In genomic region chr3:71146673-71147072, GRCh38 we compare ENCODE assay signal across 20 cellular contexts.
DNase-seq lines count a peak whose midpoint lies in the region; ATAC-seq, FAIRE-seq and TF ChIP-seq lines count a peak whose summit lies in the region.
"Had no signal": no experiment of that assay in that cellular context is flagged by ENCODE, and none has a peak within 500 bp of the region (broad histone marks: within the 10 kb centered on the region; RNA-seq: fewer than 3 reads in every experiment).

No MANE protein-coding gene starts in this region.

- no peak for FAIRE-seq in H1 (lab: Jason Lieb, UNC)
- FAIRE-seq: D721Med, G401.6, GM12891, GM19239 had no signal

- no peak overlapping the region for H4K5ac ChIP-seq in H1 (ENCODE audit: insufficient read length, low read depth, low read length)

- peaks cover 43% of the 10 kb centered on the region for H3K4me1 Mint-ChIP-seq in type B pancreatic cell (ENCODE audit: unreplicated experiment)

- H2BK120ac ChIP-seq in H1 (replicated peaks; ENCODE audit: low read depth, low read length): no peak overlapping the region

- H3K27ac ChIP-seq in heart right ventricle (no peak overlapping the region), H1 (ENCODE audit: low read depth, low read length) (no peak overlapping the region), suprapubic skin (no peak overlapping the region)
- H3K27ac ChIP-seq: KMS-11, SK-N-MC had no signal

- peaks cover 4% of the 10 kb centered on the region for H3K36me3 Mint-ChIP-seq in type B pancreatic cell

- no peak overlapping the region for H3K9ac ChIP-seq in H1 (replicated peaks in 1 of 4; ENCODE audit: extremely low read depth in 1 of 4, low read depth in 3 of 4, low read length in 3 of 4)
- H3K9ac ChIP-seq: KMS-11 had no signal

- no peaks in the 10 kb centered on the region for H3K79me1 ChIP-seq in H1 (ENCODE audit: low read depth, low read length)

- no peak overlapping the region for H3K23ac ChIP-seq in H1 (ENCODE audit: insufficient read length)

- ATAC-seq in heart right ventricle: peak in 5 of 8 donors; percentile 17 to 60 (median 52)
- ATAC-seq in Right ventricle myocardium superior (ENCODE audit: poor library complexity): no peak
- no peak for ATAC-seq in HG02981 (IDR thresholded peaks at IDR 0.05; ENCODE audit: unreplicated experiment)

- H2BK5ac ChIP-seq in H1 (ENCODE audit: low read depth, low read length): 0 out of 2 replicates have a peak overlapping the region, but pooled peaks have one; percentile 45

- no peak overlapping the region for H2BK12ac ChIP-seq in H1 (ENCODE audit: low read depth, low read length)

- peak overlapping the region; percentile 84 for H3K27ac Mint-ChIP-seq in type B pancreatic cell

- no peak overlapping the region for H2BK20ac ChIP-seq in H1 (ENCODE audit: low read length)

- H2BK15ac ChIP-seq in H1 (ENCODE audit: low read length): no peak overlapping the region

- H3K14ac ChIP-seq in H1 (ENCODE audit: insufficient read length): no peak overlapping the region

- CTCF ChIA-PET in H1 (lab: Charles Lee; ENCODE audit: partially characterized antibody): no interaction called here

- no peak for TF ChIP-seq RAD21 in H1 (IDR thresholded peaks at IDR 0.05 in 1 of 2, conservative IDR thresholded peaks at IDR 0.05 in 1 of 2; ENCODE audit: low read depth in 2 of 2, low read length in 2 of 2)

- DNase-seq in heart right ventricle (no peak), Right ventricle myocardium superior (no peak), NCI-H82 (lab: John Stamatoyannopoulos, UW) (peak; percentile 43), H1 (ENCODE audit: low read depth in 1 of 2, low spot score in 2 of 2) (no peak), type B pancreatic cell (ENCODE audit: extremely low spot score, unreplicated experiment) (no peak), suprapubic skin (ENCODE audit: low spot score in 2 of 2) (no peak)
- DNase-seq: AML-193; DMS79 treated with DMSO at 0.1 percent for 48 hours; NCI-H1092; NCI-H1694; NCI-H2107; NCI-H510A; NK-92 treated with Interleukin-12 subunit alpha and Interleukin-12 subunit beta, amount 100 ng/mL, for 24 hours had no signal

- POLR2A ChIA-PET in H1 (lab: Charles Lee; ENCODE audit: partially characterized antibody): no interaction called here

- H3K27me3 ChIP-seq in heart right ventricle (no peaks in the 10 kb centered on the region), H1 (replicated peaks in 1 of 4; ENCODE audit: control insufficient read depth in 3 of 4, extremely low read depth in 1 of 4, insufficient read depth in 3 of 4, low read length in 3 of 4) (no peaks in the 10 kb centered on the region), suprapubic skin (no peaks in the 10 kb centered on the region)

- 67 to 72% methylated on average over 11 of the region's 11 CpGs for WGBS in heart right ventricle, 2 donors
- WGBS in H1 (ENCODE audit: extremely low coverage in 1 of 2, insufficient coverage in 1 of 2, insufficient read length in 1 of 2, insufficient replicate concordance in 2 of 2, low coverage in 1 of 2, low lambda C conversion rate in 2 of 2, missing lambda C conversion rate in 1 of 2), 2 experiments: 79% methylated on average over 11 of the region's 11 CpGs; no CpG with 5 or more reads in 1 of the 2 experiments
- 76% methylated on average over 11 of the region's 11 CpGs for WGBS in suprapubic skin

- no peaks in the 10 kb centered on the region for H3K23me2 ChIP-seq in H1 (ENCODE audit: low read depth, low read length)

- no peak overlapping the region for H3K4me2 ChIP-seq in H1 (ENCODE audit: insufficient read depth in 1 of 2, low read depth in 2 of 2, low read length in 2 of 2)
- H3K4me2 ChIP-seq: KMS-11 had no signal

- H3K4me3 Mint-ChIP-seq in type B pancreatic cell: peak overlapping the region; percentile 42

- no peak overlapping the region for H4K8ac ChIP-seq in H1 (ENCODE audit: extremely low read depth, insufficient read depth, low read length)

- H3K36me3 ChIP-seq in heart right ventricle (no peaks in the 10 kb centered on the region), H1 (ENCODE audit: control insufficient read depth in 2 of 4, insufficient read depth in 4 of 4, low read length in 3 of 4) (no peaks in the 10 kb centered on the region), suprapubic skin (no peaks in the 10 kb centered on the region)

- no peak overlapping the region for H4K91ac ChIP-seq in H1 (replicated peaks; ENCODE audit: insufficient read length, low read length)

- peaks cover 0 to 10% (median 5%) of the 10 kb centered on the region in 9 donors for H3K4me1 ChIP-seq in heart right ventricle
- peaks cover 0 to 15% (median 9%) of the 10 kb centered on the region in 4 experiments; a peak in 6 of 7 replicates for H3K4me1 ChIP-seq in H1 (replicated peaks in 1 of 4; ENCODE audit: control insufficient read depth in 3 of 4, insufficient read depth in 4 of 4, low read length in 3 of 4)
- H3K4me1 ChIP-seq in suprapubic skin: no peaks in the 10 kb centered on the region

- H3K9me3 ChIP-seq in heart right ventricle: no peaks in the 10 kb centered on the region
- no peaks in the 10 kb centered on the region for H3K9me3 ChIP-seq in H1 (ENCODE audit: insufficient read depth in 2 of 2, low read depth in 1 of 2, low read length in 1 of 2)
- no peaks in the 10 kb centered on the region for H3K9me3 ChIP-seq in suprapubic skin

- H3K79me2 ChIP-seq in H1 (ENCODE audit: control insufficient read depth in 1 of 2, insufficient read depth in 2 of 2, low read length in 2 of 2): 0 out of 4 replicates have a peak, but pooled peaks cover 0 to 4% of the 10 kb centered on the region in 2 experiments

- H3K4me3 ChIP-seq in heart right ventricle: no peak overlapping the region
- no peak overlapping the region for H3K4me3 ChIP-seq in H1 (ENCODE audit: extremely low read depth in 1 of 4, insufficient read depth in 2 of 4, low read depth in 3 of 4, low read length in 4 of 4)
- no peak overlapping the region for H3K4me3 ChIP-seq in suprapubic skin
- H3K4me3 ChIP-seq: SK-N-MC had no signal

- no peak overlapping the region for H3K4ac ChIP-seq in H1 (replicated peaks; ENCODE audit: insufficient read length, low read depth, low read length)

- H3K27me3 Mint-ChIP-seq in type B pancreatic cell: no peaks in the 10 kb centered on the region

- H3K18ac ChIP-seq in H1 (ENCODE audit: extremely low read depth, low read length): no peak overlapping the region

- no peak overlapping the region for H3K56ac ChIP-seq in H1 (replicated peaks; ENCODE audit: insufficient read length, low read depth, low read length)

- TF ChIP-seq EP300 in H1 (IDR thresholded peaks at IDR 0.05; ENCODE audit: borderline replicate concordance in 1 of 2, low read depth in 2 of 2, low read length in 2 of 2) (no peak), suprapubic skin (IDR thresholded peaks at IDR 0.05) (no peak)

- H3K9me3 Mint-ChIP-seq in type B pancreatic cell: no peaks in the 10 kb centered on the region

- TF ChIP-seq CTCF in heart right ventricle (IDR thresholded peaks at IDR 0.05) (no peak), H1 (IDR thresholded peaks at IDR 0.05; ENCODE audit: control extremely low read depth in 1 of 3, insufficient read depth in 1 of 3, low read depth in 1 of 3, low read length in 3 of 3) (no peak), type B pancreatic cell (conservative IDR thresholded peaks at IDR 0.05) (no peak), suprapubic skin (IDR thresholded peaks at IDR 0.05) (no peak)

- no peaks in the 10 kb centered on the region for H4K20me1 ChIP-seq in H1 (replicated peaks in 1 of 2; ENCODE audit: control insufficient read depth in 1 of 2, insufficient read depth in 2 of 2, low read length in 2 of 2)

- no peak overlapping the region for H2AFZ ChIP-seq in H1 (ENCODE audit: low read length)

- TF ChIP-seq POLR2A in H1 (IDR thresholded peaks at IDR 0.05; ENCODE audit: control extremely low read depth in 1 of 2, low read depth in 2 of 2, low read length in 2 of 2): no peak
- no peak for TF ChIP-seq POLR2A in suprapubic skin (IDR thresholded peaks at IDR 0.05)

- intact Hi-C loops in heart right ventricle (cut with DNase I): no loop called here
- intact Hi-C loops in Right ventricle myocardium superior (cut with DNase I): no loop called here

- no peak overlapping the region; the same call in 1 of the 2 replicates for H2AK5ac ChIP-seq in H1 (ENCODE audit: low read depth, low read length)

TF ChIP-seq in H1, 55 proteins besides CTCF, POLR2A, EP300 and RAD21:
- TF ChIP-seq FOSL1 (IDR thresholded peaks at IDR 0.05; ENCODE audit: insufficient read depth, low read depth, low read length) (no peak), PHF8 (conservative IDR thresholded peaks at IDR 0.05; ENCODE audit: low read depth, low read length) (no peak), KDM4A (IDR thresholded peaks at IDR 0.05; ENCODE audit: low read depth, low read length, severe bottlenecking) (no peak), POU5F1 (IDR thresholded peaks at IDR 0.05; ENCODE audit: low read depth, low read length) (no peak), MAFK (IDR thresholded peaks at IDR 0.05; ENCODE audit: low read depth, low read length) (no peak), CBX5 (IDR thresholded peaks at IDR 0.05; ENCODE audit: low read depth, low read length) (no peak), CTBP2 (IDR thresholded peaks at IDR 0.05; ENCODE audit: borderline replicate concordance, insufficient read depth, insufficient read length, low read length) (no peak), KDM1A (IDR thresholded peaks at IDR 0.05; ENCODE audit: borderline replicate concordance, low read length) (no peak), SRF (IDR thresholded peaks at IDR 0.05; ENCODE audit: low read depth, low read length) (no peak), CREB1 (IDR thresholded peaks at IDR 0.05) (no peak), NANOG (IDR thresholded peaks at IDR 0.05; ENCODE audit: insufficient read depth, low read depth, low read length, poor library complexity, severe bottlenecking) (no peak), EZH2 (IDR thresholded peaks at IDR 0.05; ENCODE audit: low read depth, low read length, severe bottlenecking) (no peak), SP1 (IDR thresholded peaks at IDR 0.05; ENCODE audit: low read depth, low read length) (no peak), GABPA (IDR thresholded peaks at IDR 0.05; ENCODE audit: borderline replicate concordance, insufficient read depth, low read length) (no peak), ZNF274 (IDR thresholded peaks at IDR 0.05; ENCODE audit: borderline replicate concordance, extremely low read depth, low read length) (no peak)

Comparison
In these comparisons a context has a peak if more than half of its experiments do, and no peak if none do; other contexts are left out.
1. ATAC-seq: peak in heart right ventricle (5 of 8); none in Right ventricle myocardium superior (single experiment) and HG02981 (single experiment).